Comparison of ENCODE assay signal across 7 cellular contexts in the genomic region with DNA sequence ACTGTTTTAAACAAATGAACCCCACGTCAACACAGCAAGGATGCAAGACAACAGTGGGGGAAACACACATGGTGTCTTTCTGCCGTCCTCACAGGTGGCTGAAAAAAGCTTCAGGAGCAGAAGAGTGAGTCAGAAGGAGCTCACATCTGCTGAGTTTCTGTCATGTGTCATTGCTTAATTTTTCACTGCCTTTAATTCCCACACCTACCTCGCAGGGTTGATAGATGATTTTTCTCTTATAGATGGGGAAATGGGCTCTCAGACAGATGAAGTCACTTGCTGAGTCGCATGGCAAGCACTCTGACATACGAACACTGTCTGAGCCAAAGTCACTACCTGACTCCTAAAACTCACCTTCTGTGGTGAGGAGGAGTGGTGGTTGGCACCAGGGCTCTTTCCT. TPM values are rescaled to one million over a fixed set of nuclear protein-coding genes. Genes with fewer than 3 reads are reported as not detected.
DNase-seq lines count a peak whose midpoint lies in the region; ATAC-seq, FAIRE-seq and TF ChIP-seq lines count a peak whose summit lies in the region.

No MANE protein-coding gene starts in this region.

- peaks cover 20% of the 10 kb centered on the region for H3K4me1 ChIP-seq in keratinocyte (ENCODE audit: control insufficient read depth, extremely low read depth, insufficient read depth, low read length)

- H3K9me1 ChIP-seq in keratinocyte (ENCODE audit: control insufficient read depth, extremely low read depth, insufficient read depth, low read length): no peaks in the 10 kb centered on the region

- no peak overlapping the region for H3K9ac ChIP-seq in keratinocyte (ENCODE audit: control insufficient read depth, extremely low read depth, insufficient read depth, low read length)

- peak; percentile 64 for FAIRE-seq in keratinocyte (lab: Jason Lieb, UNC)

- no peaks in the 10 kb centered on the region for H4K20me1 ChIP-seq in keratinocyte (ENCODE audit: control insufficient read depth, extremely low read depth, insufficient read depth, low read length)

- no peaks in the 10 kb centered on the region for H3K9me3 ChIP-seq in keratinocyte (ENCODE audit: control insufficient read depth, low read depth, low read length)

- no peak overlapping the region for H3K4me3 ChIP-seq in keratinocyte (ENCODE audit: control insufficient read depth in 2 of 3, extremely low read depth in 1 of 3, insufficient read depth in 2 of 3, low read depth in 1 of 3, low read length in 3 of 3)

- DNase-seq in NAMALWA (ENCODE audit: low spot score): peak; percentile 58
- no peak for DNase-seq in keratinocyte (ENCODE audit: low read depth, low spot score)
- DNase-seq in activated effector memory CD4-positive, alpha-beta T cell treated with anti-CD3 and anti-CD28 coated beads, Interleukin-2, amount 50 U/mL, for 16 hours: no peak
- no peak for DNase-seq in dermis blood vessel endothelial cell

- no peak for TF ChIP-seq CTCF in keratinocyte (optimal IDR thresholded peaks at IDR 0.05 in 1 of 3, IDR thresholded peaks at IDR 0.05 in 1 of 3, conservative IDR thresholded peaks at IDR 0.05 in 1 of 3; ENCODE audit: extremely low read depth in 1 of 3, insufficient read depth in 2 of 3, low read length in 3 of 3)

- dilution Hi-C loops in keratinocyte (cut with MboI; ENCODE audit: extremely low pct_ligation_motif_present, low sequenced_read_pairs): no loop called here

- H3K79me2 ChIP-seq in keratinocyte (ENCODE audit: control insufficient read depth, insufficient read depth, low read length): no peaks in the 10 kb centered on the region

- ATAC-seq in GM18499 (IDR thresholded peaks at IDR 0.05; ENCODE audit: insufficient read depth, unreplicated experiment): peak; percentile 57
- ATAC-seq in GM21529 (IDR thresholded peaks at IDR 0.05; ENCODE audit: unreplicated experiment): peak; percentile 63
- no peak for ATAC-seq in GM19455 (IDR thresholded peaks at IDR 0.05; ENCODE audit: unreplicated experiment)

- H3K27ac ChIP-seq in keratinocyte (ENCODE audit: control insufficient read depth, insufficient read depth, low read length): no peak overlapping the region

- no peaks in the 10 kb centered on the region for H3K27me3 ChIP-seq in keratinocyte (ENCODE audit: control insufficient read depth, extremely low read depth, insufficient read depth, low read length)

- H2AFZ ChIP-seq in keratinocyte (ENCODE audit: control insufficient read depth, low read length): no peak overlapping the region

- H3K36me3 ChIP-seq in keratinocyte (ENCODE audit: control insufficient read depth in 2 of 2, extremely low read depth in 1 of 2, insufficient read depth in 2 of 2, low read length in 2 of 2): no peaks in the 10 kb centered on the region

- peak overlapping the region; percentile 17 for H3K4me2 ChIP-seq in keratinocyte (ENCODE audit: control insufficient read depth, extremely low read depth, insufficient read depth, low read depth, low read length)

RNA-seq across cellular contexts. Expression of a gene that starts 28.3 kb away (rescaled TPM):
- polyA plus RNA-seq in keratinocyte: 13.9 to 18.9 TPM (median 13.9 TPM) in 3 replicates
- 9.6 TPM for polyA plus RNA-seq in keratinocyte (2011; ENCODE audit: low read depth)
- polyA plus RNA-seq in keratinocyte (2011; cell fraction: cytosol; rRNA removed): 10.8 and 16.1 TPM in 2 replicates
- 23.0 and 24.5 TPM in 2 replicates for polyA plus RNA-seq in keratinocyte (2011; cell fraction: nucleus; rRNA removed)
- 12.9 and 18.1 TPM in 2 replicates for polyA plus RNA-seq in keratinocyte (2012; ENCODE audit: low replicate concordance)
- 9.4 to 28.2 TPM (median 16.1 TPM) in 3 replicates for polyA minus RNA-seq in keratinocyte
- 12.3 TPM for polyA minus RNA-seq in keratinocyte (2011; cell fraction: cytosol; rRNA and poly(A)+ RNA removed)
- polyA minus RNA-seq in keratinocyte (2011; cell fraction: nucleus; rRNA and poly(A)+ RNA removed): 20.3 and 40.6 TPM in 2 replicates
- total RNA-seq in dermis blood vessel endothelial cell: 7.2 and 10.6 TPM in 2 replicates
